ENCODE assay signal across 18 cellular contexts in genomic region chr11:36386411-36386810, GRCh38.
A peak's percentile ranks its signal among the peaks of the same experiment; 100 is the strongest.
DNase-seq lines count a peak whose midpoint lies in the region; ATAC-seq and TF ChIP-seq lines count a peak whose summit lies in the region.
"Had no signal": no experiment of that assay in that cellular context is flagged by ENCODE, and none has a peak within 500 bp of the region (broad histone marks: within the 10 kb centered on the region; RNA-seq: fewer than 3 reads in every experiment).

No MANE protein-coding gene starts in this region.

- peaks cover 0 to 1% of the 10 kb centered on the region in 2 donors for H3K27me3 Mint-ChIP-seq in CD8-positive, alpha-beta memory T cell
- peaks cover 9% of the 10 kb centered on the region for H3K27me3 Mint-ChIP-seq in endothelial cell (ENCODE audit: unreplicated experiment)
- H3K27me3 Mint-ChIP-seq in neural progenitor cell (ENCODE audit: insufficient read depth, low read depth): peaks cover 4% of the 10 kb centered on the region
- no peaks in the 10 kb centered on the region for H3K27me3 Mint-ChIP-seq in CD4-positive, alpha-beta T cell

- peak overlapping the region in 1 of 7 donors; percentile 59 for H3K4me3 Mint-ChIP-seq in CD8-positive, alpha-beta memory T cell
- H3K4me3 Mint-ChIP-seq in endothelial cell (ENCODE audit: unreplicated experiment) (no peak overlapping the region), neural progenitor cell (peak overlapping the region; percentile 46)
- no peak overlapping the region for H3K4me3 Mint-ChIP-seq in CD4-positive, alpha-beta T cell

- H3K4me1 Mint-ChIP-seq in CD8-positive, alpha-beta memory T cell: peaks cover 76 to 89% (median 89%) of the 10 kb centered on the region in 3 donors
- H3K4me1 Mint-ChIP-seq in endothelial cell (ENCODE audit: unreplicated experiment): peaks cover 62% of the 10 kb centered on the region
- H3K4me1 Mint-ChIP-seq in neural progenitor cell: peaks cover 57% of the 10 kb centered on the region
- peaks cover 6% of the 10 kb centered on the region for H3K4me1 Mint-ChIP-seq in CD4-positive, alpha-beta T cell (ENCODE audit: low read depth)

- H3K9ac ChIP-seq in neural progenitor cell: no peak overlapping the region
- H3K9ac ChIP-seq: BLaER1 had no signal

- no peaks in the 10 kb centered on the region for H3K9me3 ChIP-seq in CD8-positive, alpha-beta memory T cell (ENCODE audit: low read length)
- H3K9me3 ChIP-seq in neural progenitor cell (ENCODE audit: low read depth) (no peaks in the 10 kb centered on the region), body of pancreas (no peaks in the 10 kb centered on the region)
- no peaks in the 10 kb centered on the region for H3K9me3 ChIP-seq in CD4-positive, alpha-beta T cell (ENCODE audit: control insufficient read depth, low read length)
- H3K9me3 ChIP-seq: BLaER1, MG63 had no signal

- 69 to 85% methylated on average over 3 of the region's 3 CpGs for WGBS in body of pancreas, 2 donors

- no peaks in the 10 kb centered on the region for H3K9me3 Mint-ChIP-seq in CD8-positive, alpha-beta memory T cell
- H3K9me3 Mint-ChIP-seq in endothelial cell (ENCODE audit: unreplicated experiment): no peaks in the 10 kb centered on the region
- peaks cover 5% of the 10 kb centered on the region for H3K9me3 Mint-ChIP-seq in neural progenitor cell
- no peaks in the 10 kb centered on the region for H3K9me3 Mint-ChIP-seq in CD4-positive, alpha-beta T cell

- no peaks in the 10 kb centered on the region for H3F3A ChIP-seq in neural progenitor cell (ENCODE audit: low read depth)

- no peaks in the 10 kb centered on the region for H3K36me3 ChIP-seq in CD8-positive, alpha-beta memory T cell (ENCODE audit: insufficient read depth, low read length)
- H3K36me3 ChIP-seq in neural progenitor cell (no peaks in the 10 kb centered on the region), body of pancreas (replicated peaks in 1 of 2; ENCODE audit: insufficient read depth in 1 of 2, low read depth in 2 of 2) (no peaks in the 10 kb centered on the region)
- H3K36me3 ChIP-seq: MG63 had no signal

- H4K20me1 ChIP-seq in neural progenitor cell (ENCODE audit: low read depth): peaks cover 11% of the 10 kb centered on the region
- H4K20me1 ChIP-seq: BLaER1 had no signal

- H3K36me3 Mint-ChIP-seq in CD8-positive, alpha-beta memory T cell: peaks cover 4 to 49% (median 12%) of the 10 kb centered on the region in 3 donors
- H3K36me3 Mint-ChIP-seq in endothelial cell (ENCODE audit: low read depth, unreplicated experiment) (peaks cover 37% of the 10 kb centered on the region), neural progenitor cell (peaks cover 20% of the 10 kb centered on the region)
- H3K36me3 Mint-ChIP-seq in CD4-positive, alpha-beta T cell (ENCODE audit: low read depth): no peaks in the 10 kb centered on the region

- peaks cover 13% of the 10 kb centered on the region for H3K4me1 ChIP-seq in CD8-positive, alpha-beta memory T cell (ENCODE audit: insufficient read depth, low read length)
- H3K4me1 ChIP-seq in neural progenitor cell (peaks cover 14% of the 10 kb centered on the region), body of pancreas (no peaks in the 10 kb centered on the region)

- H3K79me2 ChIP-seq in neural progenitor cell (ENCODE audit: low read depth): no peaks in the 10 kb centered on the region

- H2AFZ ChIP-seq in neural progenitor cell (replicated peaks): no peak overlapping the region

- H3K4me2 ChIP-seq in neural progenitor cell: no peak overlapping the region
- H3K4me2 ChIP-seq: BLaER1 had no signal

- peak overlapping the region in 6 of 8 donors; percentile 49 to 95 (median 62) for H3K27ac Mint-ChIP-seq in CD8-positive, alpha-beta memory T cell
- H3K27ac Mint-ChIP-seq in endothelial cell (ENCODE audit: unreplicated experiment): peak overlapping the region; percentile 6
- H3K27ac Mint-ChIP-seq in neural progenitor cell: peak overlapping the region; percentile 38
- H3K27ac Mint-ChIP-seq in CD4-positive, alpha-beta T cell: no peak overlapping the region

- no peak for ATAC-seq in HG02759 (IDR thresholded peaks at IDR 0.05; ENCODE audit: unreplicated experiment)
- ATAC-seq in HG03378 (IDR thresholded peaks at IDR 0.05; ENCODE audit: unreplicated experiment): no peak
- ATAC-seq in body of pancreas: no peak
- no peak for ATAC-seq in CD4-positive, alpha-beta T cell (ENCODE audit: poor library complexity)
- ATAC-seq: HCT116, K562 had no signal

- CTCF ChIA-PET in CD8-positive, alpha-beta memory T cell (lab: Charles Lee): interaction anchor here (1.7 kb wide), 1 partner anchor 10 kb away, joined by 3 read pairs; no protein-coding TSS in a partner anchor
- CTCF ChIA-PET in CD4-positive, alpha-beta T cell (lab: Charles Lee): interaction anchor here (2.7 kb wide), 1 partner anchor 33 kb away, joined by 11 read pairs; no protein-coding TSS in a partner anchor

- H3K27me3 ChIP-seq in CD8-positive, alpha-beta memory T cell (ENCODE audit: insufficient read depth, low read length, poor library complexity, severe bottlenecking): no peaks in the 10 kb centered on the region
- no peaks in the 10 kb centered on the region for H3K27me3 ChIP-seq in neural progenitor cell
- H3K27me3 ChIP-seq in body of pancreas: no peaks in the 10 kb centered on the region
- no peaks in the 10 kb centered on the region for H3K27me3 ChIP-seq in CD4-positive, alpha-beta T cell (ENCODE audit: control insufficient read depth, insufficient read depth, low read length)
- H3K27me3 ChIP-seq: BLaER1 had no signal

- POLR2A ChIA-PET in CD8-positive, alpha-beta memory T cell (lab: Charles Lee): no interaction called here
- POLR2A ChIA-PET in CD4-positive, alpha-beta T cell (lab: Charles Lee): no interaction called here

- intact Hi-C loops in body of pancreas (cut with DNase I): no loop called here
- intact Hi-C loops in CD4-positive, alpha-beta T cell (cut with DNase I, micrococcal nuclease): no loop called here

- TF ChIP-seq CTCF in endothelial cell (IDR thresholded peaks at IDR 0.05; ENCODE audit: unreplicated experiment): no peak
- TF ChIP-seq CTCF in neural progenitor cell (IDR thresholded peaks at IDR 0.05): no peak
- TF ChIP-seq CTCF in body of pancreas (IDR thresholded peaks at IDR 0.05): no peak
- no peak for TF ChIP-seq CTCF in CD4-positive, alpha-beta T cell (IDR thresholded peaks at IDR 0.05)

- DNase-seq in CD1c-positive myeloid dendritic cell (ENCODE audit: extremely low spot score) (peak; percentile 42), endothelial cell (ENCODE audit: low spot score) (no peak), neural progenitor cell (ENCODE audit: low spot score) (no peak), body of pancreas (no peak)
- DNase-seq in CD8-positive, alpha-beta memory T cell: no peak
- DNase-seq in CD4-positive, alpha-beta T cell: no peak
- DNase-seq: Calu3, DMS79 treated with DMSO at 0.1 percent for 48 hours, MG63, NCI-H2029, NCI-H526 treated with DMSO at 0.1 percent for 48 hours, Right ventricle myocardium superior, RPMI8226 had no signal

- H3K27ac ChIP-seq in CD8-positive, alpha-beta memory T cell (ENCODE audit: low read depth, low read length): no peak overlapping the region
- H3K27ac ChIP-seq in neural progenitor cell: no peak overlapping the region
- no peak overlapping the region for H3K27ac ChIP-seq in body of pancreas
- no peak overlapping the region for H3K27ac ChIP-seq in CD4-positive, alpha-beta T cell (ENCODE audit: low read depth, low read length)
- H3K27ac ChIP-seq: BLaER1 had no signal

- no peak for TF ChIP-seq POLR2A in body of pancreas (IDR thresholded peaks at IDR 0.05)

- no peak overlapping the region for H3K4me3 ChIP-seq in CD8-positive, alpha-beta memory T cell (ENCODE audit: low read length)
- H3K4me3 ChIP-seq in neural progenitor cell (no peak overlapping the region), body of pancreas (no peak overlapping the region)
- H3K4me3 ChIP-seq: BLaER1, K562, MG63 had no signal
